In genomic region chr6:111767752-111768430, GRCh38 we compare ENCODE assay signal across 15 cellular contexts.
DNase-seq lines count a peak whose midpoint lies in the region; ATAC-seq and TF ChIP-seq lines count a peak whose summit lies in the region.
"Had no signal": no experiment of that assay in that cellular context is flagged by ENCODE, and none has a peak within 500 bp of the region (broad histone marks: within the 10 kb centered on the region; RNA-seq: fewer than 3 reads in every experiment).

No MANE protein-coding gene starts in this region.

- TF ChIP-seq POLR2A in esophagus muscularis mucosa (IDR thresholded peaks at IDR 0.05; ENCODE audit: low read depth) = no peak

- H3K27me3 Mint-ChIP-seq in activated naive CD4-positive, alpha-beta T cell treated with anti-CD3 and anti-CD28 coated beads for 36 hours (ENCODE audit: low read depth) = no peaks in the 10 kb centered on the region
- H3K27me3 Mint-ChIP-seq in activated CD4-positive, alpha-beta memory T cell treated with anti-CD3 and anti-CD28 coated beads for 36 hours = no peaks in the 10 kb centered on the region
- no peaks in the 10 kb centered on the region for H3K27me3 Mint-ChIP-seq in effector memory CD8-positive, alpha-beta T cell
- H3K27me3 Mint-ChIP-seq: naive B cell had no signal

- H3K9me3 ChIP-seq in esophagus muscularis mucosa = no peaks in the 10 kb centered on the region
- H3K9me3 ChIP-seq: lower lobe of right lung had no signal

- DNase-seq in activated naive CD4-positive, alpha-beta T cell treated with anti-CD3 and anti-CD28 coated beads for 36 hours = peak; percentile 52
- no peak for DNase-seq in activated naive CD4-positive, alpha-beta T cell treated with anti-CD3 and anti-CD28 coated beads, Interleukin-2, amount 50 U/mL, for 16 hours
- DNase-seq in activated CD4-positive, alpha-beta memory T cell treated with anti-CD3 and anti-CD28 coated beads for 36 hours = no peak
- peak in 2 of 3 experiments; percentile 33 to 42 for DNase-seq in effector memory CD8-positive, alpha-beta T cell
- no peak for DNase-seq in stimulated activated naive CD8-positive, alpha-beta T cell treated with anti-CD3 and anti-CD28 coated beads, Interleukin-15, Interleukin-2, amounts not matched to agents 100 U/mL and 50 U/mL, for 24 hours
- DNase-seq in esophagus muscularis mucosa (ENCODE audit: extremely low spot score) (no peak), MV-4-11 (lab: John Stamatoyannopoulos, UW) (no peak)
- DNase-seq: lower lobe of right lung, naive B cell, NCI-H2081, NCI-H526 treated with DMSO at 0.1 percent for 48 hours had no signal

- H3K36me3 ChIP-seq in esophagus muscularis mucosa = no peaks in the 10 kb centered on the region
- H3K36me3 ChIP-seq: lower lobe of right lung had no signal

- peak; percentile 44 for ATAC-seq in effector memory CD8-positive, alpha-beta T cell (replicated peaks)
- ATAC-seq in stimulated activated naive CD8-positive, alpha-beta T cell treated with anti-CD3 and anti-CD28 coated beads, Interleukin-15, Interleukin-2, amounts not matched to agents 100 U/mL and 50 U/mL, for 24 hours = peak; percentile 1
- ATAC-seq in GM18907 (IDR thresholded peaks at IDR 0.05; ENCODE audit: unreplicated experiment) = no peak
- ATAC-seq: lower lobe of right lung, SK-N-SH treated with all-trans-retinoic acid at 6 μM for 48 hours had no signal

- CTCF ChIA-PET in activated naive CD4-positive, alpha-beta T cell treated with anti-CD3 and anti-CD28 coated beads for 36 hours (lab: Charles Lee) = interaction anchor here (0.7 to 1.8 kb wide), 2 partner anchors 9 to 36 kb away, joined by 3 to 5 read pairs; no protein-coding TSS in a partner anchor
- CTCF ChIA-PET in activated CD4-positive, alpha-beta memory T cell treated with anti-CD3 and anti-CD28 coated beads for 36 hours (lab: Charles Lee) = interaction anchor here (1.2 kb wide), 1 partner anchor 38 kb away, joined by 4 read pairs; no protein-coding TSS in a partner anchor

- no peak overlapping the region for H3K27ac ChIP-seq in esophagus muscularis mucosa (replicated peaks in 1 of 4)
- H3K27ac ChIP-seq: epithelial cell of prostate, lower lobe of right lung, PC-9 had no signal

- H3K27me3 ChIP-seq in esophagus muscularis mucosa = no peaks in the 10 kb centered on the region

- H3K27ac Mint-ChIP-seq in activated naive CD4-positive, alpha-beta T cell treated with anti-CD3 and anti-CD28 coated beads for 36 hours = peak overlapping the region; percentile 97
- peak overlapping the region; percentile 95 for H3K27ac Mint-ChIP-seq in activated CD4-positive, alpha-beta memory T cell treated with anti-CD3 and anti-CD28 coated beads for 36 hours
- peak overlapping the region; percentile 99 to 100 for H3K27ac Mint-ChIP-seq in effector memory CD8-positive, alpha-beta T cell

- H3K4me3 ChIP-seq in esophagus muscularis mucosa = no peak overlapping the region
- H3K4me3 ChIP-seq: lower lobe of right lung, PC-9 had no signal

- H3K4me1 ChIP-seq in esophagus muscularis mucosa = peaks cover 19 to 27% (median 21%) of the 10 kb centered on the region in 4 donors

- TF ChIP-seq CTCF in esophagus muscularis mucosa (IDR thresholded peaks at IDR 0.05) = no peak

- H3K36me3 Mint-ChIP-seq in activated naive CD4-positive, alpha-beta T cell treated with anti-CD3 and anti-CD28 coated beads for 36 hours (ENCODE audit: low read depth) = peaks cover 45% of the 10 kb centered on the region
- H3K36me3 Mint-ChIP-seq in activated CD4-positive, alpha-beta memory T cell treated with anti-CD3 and anti-CD28 coated beads for 36 hours = peaks cover 38% of the 10 kb centered on the region
- H3K36me3 Mint-ChIP-seq in effector memory CD8-positive, alpha-beta T cell (ENCODE audit: insufficient read depth) = peaks cover 43% of the 10 kb centered on the region

- no peak overlapping the region for H3K4me3 Mint-ChIP-seq in activated naive CD4-positive, alpha-beta T cell treated with anti-CD3 and anti-CD28 coated beads for 36 hours
- no peak overlapping the region for H3K4me3 Mint-ChIP-seq in activated CD4-positive, alpha-beta memory T cell treated with anti-CD3 and anti-CD28 coated beads for 36 hours
- H3K4me3 Mint-ChIP-seq in effector memory CD8-positive, alpha-beta T cell = peak overlapping the region; percentile 91 to 96

- TF ChIP-seq EP300 in esophagus muscularis mucosa (IDR thresholded peaks at IDR 0.05) = no peak

- H3K9me3 Mint-ChIP-seq in activated naive CD4-positive, alpha-beta T cell treated with anti-CD3 and anti-CD28 coated beads for 36 hours = peaks cover 5% of the 10 kb centered on the region
- peaks cover 4% of the 10 kb centered on the region for H3K9me3 Mint-ChIP-seq in activated CD4-positive, alpha-beta memory T cell treated with anti-CD3 and anti-CD28 coated beads for 36 hours
- no peaks in the 10 kb centered on the region for H3K9me3 Mint-ChIP-seq in effector memory CD8-positive, alpha-beta T cell

- intact Hi-C loops in activated naive CD4-positive, alpha-beta T cell treated with anti-CD3 and anti-CD28 coated beads for 36 hours (cut with micrococcal nuclease) = loop anchor here (1.0 to 10.0 kb wide), 2 partner anchors 8 to 893 kb away; partner anchors contain the start of gene AMD1
- intact Hi-C loops in activated CD4-positive, alpha-beta memory T cell treated with anti-CD3 and anti-CD28 coated beads for 36 hours (cut with micrococcal nuclease) = no loop called here
- intact Hi-C loops in esophagus muscularis mucosa (cut with DNase I) = no loop called here

- 71% methylated on average over 5 of the region's 5 CpGs for WGBS in esophagus muscularis mucosa

- POLR2A ChIA-PET in activated CD4-positive, alpha-beta memory T cell treated with anti-CD3 and anti-CD28 coated beads for 36 hours (lab: Charles Lee) = interaction anchor here (0.7 to 1.9 kb wide), 2 partner anchors 16 to 90 kb away, joined by 3 to 6 read pairs; no protein-coding TSS in a partner anchor

- H3K4me1 Mint-ChIP-seq in activated naive CD4-positive, alpha-beta T cell treated with anti-CD3 and anti-CD28 coated beads for 36 hours (ENCODE audit: low read depth) = peaks cover 93% of the 10 kb centered on the region
- H3K4me1 Mint-ChIP-seq in activated CD4-positive, alpha-beta memory T cell treated with anti-CD3 and anti-CD28 coated beads for 36 hours (ENCODE audit: low read depth) = peaks cover 96% of the 10 kb centered on the region
- H3K4me1 Mint-ChIP-seq in effector memory CD8-positive, alpha-beta T cell (ENCODE audit: low read depth in 2 of 2) = peaks cover 84 to 96% of the 10 kb centered on the region in 2 donors

Comparison
In these comparisons a context has a peak if more than half of its experiments do, and no peak if none do; other contexts are left out.
1. DNase-seq: peak in activated naive CD4-positive, alpha-beta T cell treated with anti-CD3 and anti-CD28 coated beads for 36 hours (single experiment) and effector memory CD8-positive, alpha-beta T cell (2 of 3); none in activated naive CD4-positive, alpha-beta T cell treated with anti-CD3 and anti-CD28 coated beads, Interleukin-2, amount 50 U/mL, for 16 hours (single experiment), activated CD4-positive, alpha-beta memory T cell treated with anti-CD3 and anti-CD28 coated beads for 36 hours (single experiment), stimulated activated naive CD8-positive, alpha-beta T cell treated with anti-CD3 and anti-CD28 coated beads, Interleukin-15, Interleukin-2, amounts not matched to agents 100 U/mL and 50 U/mL, for 24 hours (single experiment), esophagus muscularis mucosa (single experiment) and MV-4-11 (single experiment).
2. H3K4me3 Mint-ChIP-seq: peak in effector memory CD8-positive, alpha-beta T cell (2 of 2); none in activated naive CD4-positive, alpha-beta T cell treated with anti-CD3 and anti-CD28 coated beads for 36 hours (single experiment) and activated CD4-positive, alpha-beta memory T cell treated with anti-CD3 and anti-CD28 coated beads for 36 hours (single experiment).
3. Peak in every context shown above with its lines, with median percentiles within 50 percentile points of each other: H3K27ac Mint-ChIP-seq.